Comparison of ENCODE assay signal across 8 cellular contexts in genomic region chr5:80091792-80092192, GRCh38. TPM values are rescaled to one million over a fixed set of nuclear protein-coding genes. Genes with fewer than 3 reads are reported as not detected.
DNase-seq lines count a peak whose midpoint lies in the region; ATAC-seq and TF ChIP-seq lines count a peak whose summit lies in the region.
"Not testable (repeated sequence)": the region's sequence is repeated elsewhere in the genome, so short reads cannot be mapped to it uniquely, and the experiment has no call there.

No MANE protein-coding gene starts in this region.

- H3K4me3 ChIP-seq in AG10803 (ENCODE audit: low read length), result not testable (repeated sequence)
- H3K4me3 ChIP-seq in skeletal muscle satellite cell (ENCODE audit: low read length), result peak overlapping the region; percentile 42

- peaks cover 13% of the 10 kb centered on the region for H3K4me1 Mint-ChIP-seq in activated T-helper 17 cell treated with anti-CD3 and anti-CD28 coated beads, Interleukin-2, amount 50 U/mL, for 72 hours

- DNase-seq in AG10803 (ENCODE audit: low read depth), result peak; percentile 63
- peak; percentile 78 for DNase-seq in GM13976 (ENCODE audit: low spot score)
- DNase-seq in NCI-H146 (lab: John Stamatoyannopoulos, UW), result peak; percentile 47
- DNase-seq in SHP77 treated with DMSO at 0.1 percent for 48 hours (lab: John Stamatoyannopoulos, UW), result peak; percentile 6
- DNase-seq in epidermal melanocyte (ENCODE audit: insufficient read length, low spot score), result peak; percentile 74
- DNase-seq in left lobe of liver (ENCODE audit: low spot score), result not testable (repeated sequence)

- not testable (repeated sequence) for H3K27me3 Mint-ChIP-seq in activated T-helper 17 cell treated with anti-CD3 and anti-CD28 coated beads, Interleukin-2, amount 50 U/mL, for 72 hours

- H3K36me3 Mint-ChIP-seq in activated T-helper 17 cell treated with anti-CD3 and anti-CD28 coated beads, Interleukin-2, amount 50 U/mL, for 72 hours (ENCODE audit: low read depth), result not testable (repeated sequence)

- TF ChIP-seq CTCF in AG10803 (conservative IDR thresholded peaks at IDR 0.05; ENCODE audit: low read length), result peak; percentile 66
- TF ChIP-seq CTCF in GM13976 (IDR thresholded peaks at IDR 0.05; ENCODE audit: borderline replicate concordance, control extremely low read depth, extremely low read depth, insufficient read depth, missing control alignments), result peak; percentile 42

- in situ Hi-C loops in GM13976 (cut with MboI; ENCODE audit: low sequenced_read_pairs, unreplicated experiment), result loop anchor here (10.0 kb wide), 1 partner anchor 203 kb away; no protein-coding TSS in a partner anchor

- ATAC-seq in activated T-helper 17 cell treated with anti-CD3 and anti-CD28 coated beads, Interleukin-2, amount 50 U/mL, for 72 hours (replicated peaks), result peak; percentile 76
- peak; percentile 82 for ATAC-seq in left lobe of liver

- not testable (repeated sequence) for H3K27me3 ChIP-seq in skeletal muscle satellite cell (ENCODE audit: control insufficient read depth, insufficient read depth, low read length)

- peak overlapping the region; percentile 73 for H3K4me3 Mint-ChIP-seq in activated T-helper 17 cell treated with anti-CD3 and anti-CD28 coated beads, Interleukin-2, amount 50 U/mL, for 72 hours

- H3K9me3 ChIP-seq in skeletal muscle satellite cell (replicated peaks; ENCODE audit: low read length), result not testable (repeated sequence)

- not testable (repeated sequence) for H3K36me3 ChIP-seq in skeletal muscle satellite cell (ENCODE audit: insufficient read depth, low read length)

- peak overlapping the region; percentile 52 for H3K9ac ChIP-seq in skeletal muscle satellite cell (ENCODE audit: low read depth, low read length)

- not testable (repeated sequence) for H3K9me3 Mint-ChIP-seq in activated T-helper 17 cell treated with anti-CD3 and anti-CD28 coated beads, Interleukin-2, amount 50 U/mL, for 72 hours

- H3K4me2 ChIP-seq in skeletal muscle satellite cell (ENCODE audit: low read length), result peak overlapping the region; percentile 77

- H3K27ac Mint-ChIP-seq in activated T-helper 17 cell treated with anti-CD3 and anti-CD28 coated beads, Interleukin-2, amount 50 U/mL, for 72 hours, result peak overlapping the region; percentile 85

- H3K4me1 ChIP-seq in skeletal muscle satellite cell (ENCODE audit: control insufficient read depth, insufficient read depth, low read length), result not testable (repeated sequence)

RNA-seq across cellular contexts. Expression of gene THBS4, which starts 56.6 kb away (rescaled TPM):
- total RNA-seq in activated T-helper 17 cell treated with anti-CD3 and anti-CD28 coated beads, Interleukin-2, amount 50 U/mL, for 72 hours, result 1 to 10 TPM; 1.7 to 3.5 TPM
- 0.23 TPM for total RNA-seq in left lobe of liver
- total RNA-seq in skeletal muscle satellite cell (2012; rRNA removed), result 0.44 and 1.8 TPM in 2 replicates
